ENCODE assay signal across 8 cellular contexts in genomic region chr19:46697142-46697960, GRCh38.
DNase-seq lines count a peak whose midpoint lies in the region; ATAC-seq lines count a peak whose summit lies in the region.

No MANE protein-coding gene starts in this region.

- no peak overlapping the region; the same call in 1 of the 2 replicates for H3K4me3 ChIP-seq in iPS DF 6.9 (ENCODE audit: low read length)
- H3K4me3 ChIP-seq in skeletal muscle cell (ENCODE audit: low read depth, low read length) = no peak overlapping the region

- no peaks in the 10 kb centered on the region for H3K9me3 ChIP-seq in iPS DF 6.9 (ENCODE audit: control insufficient read depth, insufficient read depth, low read length)

- no peak for ATAC-seq in GM19035 (IDR thresholded peaks at IDR 0.05; ENCODE audit: unreplicated experiment)
- ATAC-seq in GM19463 (IDR thresholded peaks at IDR 0.05; ENCODE audit: unreplicated experiment) = no peak

- no peaks in the 10 kb centered on the region for H3K4me1 ChIP-seq in iPS DF 6.9 (ENCODE audit: control insufficient read depth, insufficient read depth, low read length)

- H3K27me3 ChIP-seq in iPS DF 6.9 (ENCODE audit: control insufficient read depth, insufficient read depth, low read length) = no peaks in the 10 kb centered on the region

- WGBS in iPS DF 6.9 (ENCODE audit: insufficient coverage, insufficient read length) = no CpG with 5 or more reads among the region's 42 CpGs

- no peak overlapping the region for H3K27ac ChIP-seq in iPS DF 6.9 (ENCODE audit: low read length)

- H3K36me3 ChIP-seq in iPS DF 6.9 (ENCODE audit: control insufficient read depth, insufficient read depth, low read length) = peaks cover 33% of the 10 kb centered on the region

- DNase-seq in activated T-cell treated with anti-CD3 and anti-CD28 coated beads for 24 hours (ENCODE audit: low read depth) (peak; percentile 6), amniotic epithelial cell (ENCODE audit: low read depth) (peak; percentile 82), iPS DF 6.9 (ENCODE audit: low read depth, low spot score) (peak; percentile 92), skeletal muscle cell (ENCODE audit: low read depth) (peak; percentile 29), NOMO-1 treated with DMSO at 0.1 percent for 48 hours (lab: John Stamatoyannopoulos, UW; ENCODE audit: unreplicated experiment) (no peak)
- no peak for DNase-seq in activated T-cell treated with anti-CD3 and anti-CD28 coated beads, Interleukin-2, amount 50 U/mL, for 1 hour

Comparison
In these comparisons a context has a peak if more than half of its experiments do, and no peak if none do; other contexts are left out.
1. DNase-seq: peak in activated T-cell treated with anti-CD3 and anti-CD28 coated beads for 24 hours (single experiment), amniotic epithelial cell (single experiment), iPS DF 6.9 (single experiment) and skeletal muscle cell (single experiment); none in activated T-cell treated with anti-CD3 and anti-CD28 coated beads, Interleukin-2, amount 50 U/mL, for 1 hour (single experiment) and NOMO-1 treated with DMSO at 0.1 percent for 48 hours (single experiment).